Comparison of ENCODE assay signal across 8 cellular contexts in the genomic region with DNA sequence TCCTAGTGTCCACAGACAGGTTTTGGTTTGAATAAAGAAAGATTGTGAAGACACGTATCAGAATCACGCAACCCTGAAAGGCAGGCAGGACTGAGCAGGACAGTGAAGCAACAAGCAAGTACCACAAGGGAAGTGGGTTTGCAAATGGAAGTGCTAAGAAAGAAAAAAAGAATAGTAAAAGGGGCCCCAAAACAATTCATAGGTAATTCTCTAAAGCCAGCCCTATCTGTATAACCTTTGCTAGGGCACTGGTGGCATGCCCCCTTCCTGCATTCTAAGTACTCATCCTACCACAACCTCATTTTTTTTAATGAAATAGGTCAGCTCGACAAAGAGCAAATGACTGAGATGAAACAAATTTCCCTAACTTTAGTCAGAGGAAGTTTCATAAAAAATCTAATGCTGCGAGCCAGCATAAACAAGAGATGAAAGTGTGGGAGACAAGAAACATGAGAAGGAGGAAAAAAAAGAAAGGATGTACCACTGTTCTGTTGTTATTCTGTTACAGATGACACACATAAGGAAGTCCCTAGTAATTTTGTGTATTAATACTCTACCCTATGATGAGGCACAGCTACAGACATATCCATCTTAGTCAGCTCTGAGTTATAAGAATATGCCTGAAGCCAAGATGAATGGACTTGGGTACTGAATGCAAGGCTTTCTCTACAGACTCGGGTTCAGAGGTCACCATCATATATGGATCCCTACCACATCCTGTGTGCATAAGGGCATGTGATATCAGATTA. TPM values are rescaled to one million over a fixed set of nuclear protein-coding genes. Genes with fewer than 3 reads are reported as not detected.
DNase-seq lines count a peak whose midpoint lies in the region; ATAC-seq and TF ChIP-seq lines count a peak whose summit lies in the region.

No MANE protein-coding gene starts in this region.

- H3K4me3 ChIP-seq in AG09309 (ENCODE audit: control insufficient read depth, low read depth, low read length) (no peak overlapping the region), lung (no peak overlapping the region), gastroesophageal sphincter (no peak overlapping the region)

- no peak overlapping the region for H3K4me3 Mint-ChIP-seq in activated CD4-positive, alpha-beta memory T cell treated with anti-CD3 and anti-CD28 coated beads for 36 hours

- no peaks in the 10 kb centered on the region for H3K36me3 Mint-ChIP-seq in activated CD4-positive, alpha-beta memory T cell treated with anti-CD3 and anti-CD28 coated beads for 36 hours

- no peak for TF ChIP-seq POLR2A in gastroesophageal sphincter (IDR thresholded peaks at IDR 0.05)

- WGBS in lung, 2 donors = 36 to 50% methylated on average over 5 of the region's 5 CpGs
- 44 to 62% methylated on average over 5 of the region's 5 CpGs for WGBS in gastroesophageal sphincter (ENCODE audit: low coverage in 1 of 2), 2 donors

- CTCF ChIA-PET in activated CD4-positive, alpha-beta memory T cell treated with anti-CD3 and anti-CD28 coated beads for 36 hours (lab: Charles Lee) = interaction anchor here (1.6 kb wide), 1 partner anchor 34 kb away, joined by 4 read pairs; no protein-coding TSS in a partner anchor

- TF ChIP-seq CTCF in AG09309 (IDR thresholded peaks at IDR 0.05; ENCODE audit: control insufficient read depth, insufficient read depth, low read depth, low read length, missing control alignments) = no peak
- TF ChIP-seq CTCF in lung (IDR thresholded peaks at IDR 0.05; ENCODE audit: control extremely low read depth, extremely low read depth) = no peak
- no peak for TF ChIP-seq CTCF in gastroesophageal sphincter (IDR thresholded peaks at IDR 0.05)

- POLR2A ChIA-PET in activated CD4-positive, alpha-beta memory T cell treated with anti-CD3 and anti-CD28 coated beads for 36 hours (lab: Charles Lee) = interaction anchor here (1.2 to 2.1 kb wide), 2 partner anchors 85 to 97 kb away, joined by 3 to 5 read pairs; no protein-coding TSS in a partner anchor

- H3K36me3 ChIP-seq in lung (ENCODE audit: control insufficient read depth in 2 of 2, insufficient read depth in 2 of 2, low read length in 2 of 2) (no peaks in the 10 kb centered on the region), gastroesophageal sphincter (no peaks in the 10 kb centered on the region)

- H3K27me3 ChIP-seq in lung (ENCODE audit: control insufficient read depth, insufficient read depth) = no peaks in the 10 kb centered on the region
- no peaks in the 10 kb centered on the region for H3K27me3 ChIP-seq in gastroesophageal sphincter

- H3K9me3 ChIP-seq in lung (ENCODE audit: control insufficient read depth in 2 of 2, insufficient read depth in 1 of 2, low read length in 1 of 2) (no peaks in the 10 kb centered on the region), gastroesophageal sphincter (no peaks in the 10 kb centered on the region)

- no peak for TF ChIP-seq EP300 in gastroesophageal sphincter (IDR thresholded peaks at IDR 0.05)

- H3K27me3 Mint-ChIP-seq in activated CD4-positive, alpha-beta memory T cell treated with anti-CD3 and anti-CD28 coated beads for 36 hours = no peaks in the 10 kb centered on the region

- no peaks in the 10 kb centered on the region for H3K9me3 Mint-ChIP-seq in activated CD4-positive, alpha-beta memory T cell treated with anti-CD3 and anti-CD28 coated beads for 36 hours

- peak; percentile 63 for ATAC-seq in GM19025 (IDR thresholded peaks at IDR 0.05; ENCODE audit: low read depth, unreplicated experiment)
- ATAC-seq in HG03135 (IDR thresholded peaks at IDR 0.05; ENCODE audit: unreplicated experiment) = peak; percentile 63
- peak; percentile 79 for ATAC-seq in lung (ENCODE audit: insufficient read depth, low FRiP score)
- ATAC-seq in gastroesophageal sphincter = no peak

- H3K27ac ChIP-seq in lung (ENCODE audit: low read depth in 1 of 2, low read length in 1 of 2) = no peak overlapping the region
- no peak overlapping the region for H3K27ac ChIP-seq in gastroesophageal sphincter
- no peak overlapping the region for H3K27ac ChIP-seq in substantia nigra (ENCODE audit: low read depth, low read length, poor library complexity, severe bottlenecking)

- H3K27ac Mint-ChIP-seq in activated CD4-positive, alpha-beta memory T cell treated with anti-CD3 and anti-CD28 coated beads for 36 hours = peak overlapping the region; percentile 67

- peak; percentile 55 for DNase-seq in AG09309 (ENCODE audit: low read depth)
- peak; percentile 27 for DNase-seq in activated CD4-positive, alpha-beta memory T cell treated with anti-CD3 and anti-CD28 coated beads for 36 hours
- DNase-seq in lung (ENCODE audit: low spot score) = no peak
- no peak for DNase-seq in substantia nigra (lab: John Stamatoyannopoulos, UW)
- no peak for DNase-seq in DMS53 (lab: John Stamatoyannopoulos, UW)

- intact Hi-C loops in activated CD4-positive, alpha-beta memory T cell treated with anti-CD3 and anti-CD28 coated beads for 36 hours (cut with micrococcal nuclease) = loop anchor here (1.0 kb wide), 4 partner anchors 32 to 190 kb away; a partner anchor contains a TSS

- H3K4me1 Mint-ChIP-seq in activated CD4-positive, alpha-beta memory T cell treated with anti-CD3 and anti-CD28 coated beads for 36 hours (ENCODE audit: low read depth) = peaks cover 14% of the 10 kb centered on the region

- H3K4me1 ChIP-seq in lung (ENCODE audit: control insufficient read depth in 2 of 2, insufficient read depth in 2 of 2, low read length in 2 of 2) = peaks cover 1 to 11% of the 10 kb centered on the region in 2 donors
- H3K4me1 ChIP-seq in gastroesophageal sphincter = peaks cover 0 to 21% (median 0%) of the 10 kb centered on the region in 3 donors

RNA-seq across cellular contexts. Expression of a gene that starts 32.2 kb away (rescaled TPM):
- total RNA-seq in activated CD4-positive, alpha-beta memory T cell treated with anti-CD3 and anti-CD28 coated beads for 36 hours = 1 to 10 TPM; 8.1 to 9.1 TPM
- 10 to 100 TPM; 13.0 to 51.4 TPM for total RNA-seq in lung
- polyA plus RNA-seq in lung = 1 to 10 TPM; 1.3 to 1.5 TPM
- 10 to 100 TPM in 2 of 4 donors, 1 to 10 TPM in 2; 4.2 to 11.6 (median 9.6) TPM for total RNA-seq in gastroesophageal sphincter

Comparison
In these comparisons a context has a peak if more than half of its experiments do, and no peak if none do; other contexts are left out.
1. DNase-seq: peak in AG09309 (single experiment) and activated CD4-positive, alpha-beta memory T cell treated with anti-CD3 and anti-CD28 coated beads for 36 hours (single experiment); none in lung (single experiment), substantia nigra (0 of 49) and DMS53 (single experiment).